ENCODE assay signal across 23 cellular contexts in the genomic region with DNA sequence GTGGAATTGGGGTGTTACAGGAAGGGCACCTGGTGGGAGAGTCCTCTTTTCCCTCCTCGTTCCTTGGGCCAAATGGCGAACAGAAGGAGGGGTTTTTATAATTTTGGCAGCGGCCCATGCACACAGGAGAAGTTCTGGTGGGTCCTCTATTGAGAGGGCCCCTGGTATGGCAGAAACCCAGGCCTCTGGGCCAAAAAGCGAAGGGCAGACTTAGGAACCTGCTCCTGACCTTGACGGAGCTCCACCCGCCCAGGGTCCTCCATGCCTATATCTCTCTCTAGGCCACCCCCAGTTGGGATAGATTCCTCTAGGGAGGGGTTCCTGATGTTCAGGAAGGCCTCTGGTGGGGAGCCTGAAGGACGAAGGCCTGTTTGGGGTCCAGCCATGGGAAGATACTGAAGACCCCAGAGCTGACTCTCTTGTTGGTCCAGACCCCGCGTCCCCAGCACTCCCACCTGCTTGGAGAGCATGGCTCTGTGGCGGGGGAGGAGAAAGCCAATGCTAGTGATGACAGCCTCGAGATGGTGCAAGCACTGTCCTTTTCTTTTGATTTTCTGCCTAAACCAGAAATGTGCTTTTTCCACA.
DNase-seq lines count a peak whose midpoint lies in the region; ATAC-seq and TF ChIP-seq lines count a peak whose summit lies in the region.
"Had no signal": no experiment of that assay in that cellular context is flagged by ENCODE, and none has a peak within 500 bp of the region (broad histone marks: within the 10 kb centered on the region; RNA-seq: fewer than 3 reads in every experiment).

No MANE protein-coding gene starts in this region.

- no peaks in the 10 kb centered on the region for H3K4me1 Mint-ChIP-seq in activated naive CD8-positive, alpha-beta T cell treated with anti-CD3 and anti-CD28 coated beads, Interleukin-2, amount 10 ng/mL, durations not matched to agents 7 days and 5 days
- H3K4me1 Mint-ChIP-seq in activated naive CD8-positive, alpha-beta T cell treated with anti-CD3 and anti-CD28 coated beads, Interleukin-2, amount 50 U/mL, for 24 hours = no peaks in the 10 kb centered on the region
- peaks cover 24% of the 10 kb centered on the region for H3K4me1 Mint-ChIP-seq in endodermal cell
- H3K4me1 Mint-ChIP-seq in WTC11 = peaks cover 7% of the 10 kb centered on the region

- peak; percentile 2 for DNase-seq in activated naive CD8-positive, alpha-beta T cell treated with anti-CD3 and anti-CD28 coated beads, Interleukin-2, amount 10 ng/mL, durations not matched to agents 7 days and 5 days
- no peak for DNase-seq in activated naive CD8-positive, alpha-beta T cell treated with anti-CD3 and anti-CD28 coated beads, Interleukin-2, amount 50 U/mL, for 24 hours
- DNase-seq in endodermal cell (peak; percentile 24), spleen (peak; percentile 63), gastrocnemius medialis (no peak), WTC11 (ENCODE audit: low spot score) (no peak), DMS 273 (lab: John Stamatoyannopoulos, UW; ENCODE audit: unreplicated experiment) (no peak)
- DNase-seq: ACHN; C1 segment of cervical spinal cord; CD8-positive, alpha-beta T cell; DMS153; HCEC 1CT; KG1; NCI-H1092 treated with DMSO at 0.1 percent for 48 hours; NCI-H146; NCI-H2029; NCI-H2227 treated with DMSO at 0.1 percent for 48 hours; NCI-H510A treated with DMSO at 0.1 percent for 48 hours; NCI-H748 treated with DMSO at 0.1 percent for 48 hours had no signal

- H3K9me3 ChIP-seq in OCI-LY3 (ENCODE audit: insufficient read depth, low read length) (no peaks in the 10 kb centered on the region), endodermal cell (ENCODE audit: control insufficient read depth, low read length) (no peaks in the 10 kb centered on the region), spleen (no peaks in the 10 kb centered on the region), gastrocnemius medialis (no peaks in the 10 kb centered on the region)
- H3K9me3 ChIP-seq: SJSA1 had no signal

- WGBS in endodermal cell (ENCODE audit: insufficient coverage in 1 of 2, insufficient read length in 1 of 2), 2 experiments = 85 to 98% methylated on average over 5 to 11 of the region's 11 CpGs
- 84 to 89% (median 87%) methylated on average over 8 to 11 of the region's 11 CpGs for WGBS in spleen, 5 donors

- H3K4me3 ChIP-seq in OCI-LY3 (ENCODE audit: low read length) = no peak overlapping the region
- no peak overlapping the region for H3K4me3 ChIP-seq in endodermal cell (ENCODE audit: low read length)
- H3K4me3 ChIP-seq in spleen = no peak overlapping the region
- no peak overlapping the region for H3K4me3 ChIP-seq in gastrocnemius medialis
- H3K4me3 ChIP-seq: GM23338, SJSA1 had no signal

- H3K27me3 ChIP-seq in OCI-LY3 (ENCODE audit: low read depth, low read length) = peaks cover 2% of the 10 kb centered on the region; the same call in 1 of the 2 replicates
- no peaks in the 10 kb centered on the region for H3K27me3 ChIP-seq in endodermal cell (ENCODE audit: control insufficient read depth, insufficient read depth, low read length, poor library complexity, severe bottlenecking)
- H3K27me3 ChIP-seq in spleen (replicated peaks in 1 of 7) = no peaks in the 10 kb centered on the region
- H3K27me3 ChIP-seq in gastrocnemius medialis = no peaks in the 10 kb centered on the region
- H3K27me3 ChIP-seq: SJSA1 had no signal

- H3K9ac ChIP-seq in OCI-LY3 (ENCODE audit: low read length) (no peak overlapping the region), endodermal cell (ENCODE audit: extremely low read depth, low read length, poor library complexity, severe bottlenecking) (no peak overlapping the region)

- TF ChIP-seq CTCF in OCI-LY3 (IDR thresholded peaks at IDR 0.05; ENCODE audit: low read depth, low read length) (no peak), endodermal cell (conservative IDR thresholded peaks at IDR 0.05) (no peak), spleen (IDR thresholded peaks at IDR 0.05 in 8 of 11, conservative IDR thresholded peaks at IDR 0.05 in 3 of 11) (no peak), gastrocnemius medialis (IDR thresholded peaks at IDR 0.05 in 4 of 5, conservative IDR thresholded peaks at IDR 0.05 in 1 of 5) (no peak), WTC11 (IDR thresholded peaks at IDR 0.05) (no peak)

- no peak for ATAC-seq in activated naive CD8-positive, alpha-beta T cell treated with anti-CD3 and anti-CD28 coated beads, Interleukin-2, amount 10 ng/mL, durations not matched to agents 7 days and 5 days (ENCODE audit: low read depth)
- ATAC-seq in activated naive CD8-positive, alpha-beta T cell treated with anti-CD3 and anti-CD28 coated beads, Interleukin-2, amount 50 U/mL, for 24 hours = no peak
- ATAC-seq in gastrocnemius medialis (no peak), WTC11 (no peak)
- ATAC-seq: CD8-positive, alpha-beta T cell had no signal

- H3K36me3 ChIP-seq in OCI-LY3 (replicated peaks; ENCODE audit: low read depth, low read length) (no peaks in the 10 kb centered on the region), endodermal cell (ENCODE audit: control insufficient read depth, insufficient read depth, low read length) (no peaks in the 10 kb centered on the region), spleen (no peaks in the 10 kb centered on the region), gastrocnemius medialis (no peaks in the 10 kb centered on the region)
- H3K36me3 ChIP-seq: SJSA1 had no signal

- no peak overlapping the region for H3K4me2 ChIP-seq in OCI-LY3 (ENCODE audit: low read length)
- H3K4me2 ChIP-seq: GM23338 had no signal

- no peaks in the 10 kb centered on the region for H4K20me1 ChIP-seq in OCI-LY3 (ENCODE audit: insufficient read depth, low read length)

- TF ChIP-seq POLR2A in spleen (IDR thresholded peaks at IDR 0.05) (no peak), gastrocnemius medialis (IDR thresholded peaks at IDR 0.05) (no peak)

- peak overlapping the region; percentile 51; the same call in 1 of the 2 replicates for H2AFZ ChIP-seq in OCI-LY3 (ENCODE audit: low read depth, low read length)
- H2AFZ ChIP-seq: GM23338 had no signal

- H3K9me3 Mint-ChIP-seq in activated naive CD8-positive, alpha-beta T cell treated with anti-CD3 and anti-CD28 coated beads, Interleukin-2, amount 10 ng/mL, durations not matched to agents 7 days and 5 days = no peaks in the 10 kb centered on the region
- no peaks in the 10 kb centered on the region for H3K9me3 Mint-ChIP-seq in activated naive CD8-positive, alpha-beta T cell treated with anti-CD3 and anti-CD28 coated beads, Interleukin-2, amount 50 U/mL, for 24 hours
- H3K9me3 Mint-ChIP-seq in endodermal cell (no peaks in the 10 kb centered on the region), WTC11 (no peaks in the 10 kb centered on the region)
- H3K9me3 Mint-ChIP-seq: CD8-positive, alpha-beta T cell; GM23338 had no signal

- no peak overlapping the region for H3K4me3 Mint-ChIP-seq in activated naive CD8-positive, alpha-beta T cell treated with anti-CD3 and anti-CD28 coated beads, Interleukin-2, amount 10 ng/mL, durations not matched to agents 7 days and 5 days
- no peak overlapping the region for H3K4me3 Mint-ChIP-seq in activated naive CD8-positive, alpha-beta T cell treated with anti-CD3 and anti-CD28 coated beads, Interleukin-2, amount 50 U/mL, for 24 hours
- H3K4me3 Mint-ChIP-seq in endodermal cell (no peak overlapping the region), WTC11 (no peak overlapping the region)
- H3K4me3 Mint-ChIP-seq: CD8-positive, alpha-beta T cell; GM23338 had no signal

- CTCF ChIA-PET in WTC11 (lab: Charles Lee) = interaction anchor here (1.6 to 1.9 kb wide), 2 partner anchors 10 to 193 kb away, joined by 4 to 6 read pairs; no protein-coding TSS in a partner anchor

- no peaks in the 10 kb centered on the region for H3K79me2 ChIP-seq in OCI-LY3 (ENCODE audit: low read length)

- H3K27me3 Mint-ChIP-seq in activated naive CD8-positive, alpha-beta T cell treated with anti-CD3 and anti-CD28 coated beads, Interleukin-2, amount 10 ng/mL, durations not matched to agents 7 days and 5 days = peaks cover 4% of the 10 kb centered on the region
- no peaks in the 10 kb centered on the region for H3K27me3 Mint-ChIP-seq in activated naive CD8-positive, alpha-beta T cell treated with anti-CD3 and anti-CD28 coated beads, Interleukin-2, amount 50 U/mL, for 24 hours
- H3K27me3 Mint-ChIP-seq in endodermal cell (ENCODE audit: insufficient read depth) (no peaks in the 10 kb centered on the region), WTC11 (ENCODE audit: low read depth) (no peaks in the 10 kb centered on the region; the same call in 1 of the 2 replicates)

- H3K4me1 ChIP-seq in OCI-LY3 (ENCODE audit: low read length) (no peaks in the 10 kb centered on the region), endodermal cell (ENCODE audit: control insufficient read depth, insufficient read depth, low read length) (no peaks in the 10 kb centered on the region), spleen (no peaks in the 10 kb centered on the region), gastrocnemius medialis (no peaks in the 10 kb centered on the region)
- H3K4me1 ChIP-seq: SJSA1 had no signal

- no peak overlapping the region for H3K27ac ChIP-seq in OCI-LY3 (ENCODE audit: low read length)
- H3K27ac ChIP-seq in endodermal cell (ENCODE audit: low read depth, low read length) = no peak overlapping the region
- no peak overlapping the region for H3K27ac ChIP-seq in spleen
- no peak overlapping the region for H3K27ac ChIP-seq in gastrocnemius medialis
- H3K27ac ChIP-seq: 22Rv1, SJSA1 had no signal

- POLR2A ChIA-PET in activated naive CD8-positive, alpha-beta T cell treated with anti-CD3 and anti-CD28 coated beads, Interleukin-2, amount 10 ng/mL, durations not matched to agents 7 days and 5 days (lab: Charles Lee) = no interaction called here
- POLR2A ChIA-PET in WTC11 (lab: Charles Lee) = interaction anchor here (0.6 kb wide), 1 partner anchor 135 kb away, joined by 5 read pairs; no protein-coding TSS in a partner anchor

- intact Hi-C loops in spleen (cut with DNase I; ENCODE audit: low total_unique reads) = no loop called here
- intact Hi-C loops in gastrocnemius medialis (cut with DNase I; ENCODE audit: low total_unique reads) = no loop called here

- H3K27ac Mint-ChIP-seq in activated naive CD8-positive, alpha-beta T cell treated with anti-CD3 and anti-CD28 coated beads, Interleukin-2, amount 10 ng/mL, durations not matched to agents 7 days and 5 days = no peak overlapping the region
- H3K27ac Mint-ChIP-seq in activated naive CD8-positive, alpha-beta T cell treated with anti-CD3 and anti-CD28 coated beads, Interleukin-2, amount 50 U/mL, for 24 hours = no peak overlapping the region
- H3K27ac Mint-ChIP-seq in endodermal cell = no peak overlapping the region
- H3K27ac Mint-ChIP-seq in WTC11 = no peak overlapping the region
- H3K27ac Mint-ChIP-seq: CD8-positive, alpha-beta T cell; GM23338 had no signal

- in situ Hi-C loops in gastrocnemius medialis (cut with MboI; ENCODE audit: low sequenced_read_pairs in 4 of 4) = no loop called here

- H3K36me3 Mint-ChIP-seq in activated naive CD8-positive, alpha-beta T cell treated with anti-CD3 and anti-CD28 coated beads, Interleukin-2, amount 10 ng/mL, durations not matched to agents 7 days and 5 days = no peaks in the 10 kb centered on the region
- H3K36me3 Mint-ChIP-seq in activated naive CD8-positive, alpha-beta T cell treated with anti-CD3 and anti-CD28 coated beads, Interleukin-2, amount 50 U/mL, for 24 hours (ENCODE audit: low read depth) = no peaks in the 10 kb centered on the region
- no peaks in the 10 kb centered on the region for H3K36me3 Mint-ChIP-seq in endodermal cell (ENCODE audit: low read depth)
- no peaks in the 10 kb centered on the region for H3K36me3 Mint-ChIP-seq in WTC11
- H3K36me3 Mint-ChIP-seq: CD8-positive, alpha-beta T cell had no signal

Comparison
In these comparisons a context has a peak if more than half of its experiments do, and no peak if none do; other contexts are left out.
1. DNase-seq: peak in activated naive CD8-positive, alpha-beta T cell treated with anti-CD3 and anti-CD28 coated beads, Interleukin-2, amount 10 ng/mL, durations not matched to agents 7 days and 5 days (single experiment), endodermal cell (single experiment) and spleen (single experiment); none in activated naive CD8-positive, alpha-beta T cell treated with anti-CD3 and anti-CD28 coated beads, Interleukin-2, amount 50 U/mL, for 24 hours (single experiment), gastrocnemius medialis (0 of 2), WTC11 (single experiment) and DMS 273 (single experiment).